1 cellular context compared by ENCODE assay signal in the genomic region with DNA sequence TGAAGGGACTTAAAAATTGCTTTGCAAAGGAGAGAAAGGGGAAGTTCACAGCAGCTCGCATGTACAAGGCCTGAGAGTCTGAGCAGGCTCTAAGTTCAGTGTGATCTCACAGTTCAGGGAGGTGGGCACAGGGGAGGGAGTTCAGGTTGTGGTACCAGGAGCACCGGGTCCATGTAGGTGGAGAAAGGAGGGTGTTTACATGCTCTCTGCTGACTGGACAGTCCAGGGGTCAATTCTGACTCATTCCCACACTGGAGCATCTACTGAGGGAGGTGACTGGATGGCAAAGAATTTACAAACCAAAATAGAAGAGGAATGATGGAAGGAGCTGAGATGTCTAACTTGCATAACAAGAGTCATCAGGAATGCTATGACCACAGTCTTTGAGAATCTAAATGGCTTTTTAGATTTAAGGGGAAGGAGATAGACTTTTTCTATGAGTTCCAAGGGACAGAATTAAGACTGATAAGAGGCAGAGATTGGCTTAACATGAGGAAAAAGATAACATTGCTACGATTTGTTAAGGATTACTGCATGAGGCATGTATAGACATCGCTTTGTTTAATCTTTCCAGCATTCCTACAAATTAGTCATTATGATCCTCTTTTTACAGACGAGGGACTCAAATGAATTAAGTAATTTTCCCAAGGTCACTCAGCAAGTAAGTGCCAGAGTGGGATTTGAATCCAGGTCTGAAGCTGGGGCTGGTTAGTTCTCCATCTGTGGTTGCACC.
TF ChIP-seq lines count a peak whose summit lies in the region.

No MANE protein-coding gene starts in this region.

TF ChIP-seq in HepG2, 621 proteins besides CTCF, POLR2A, EP300 and RAD21 (continued from another document and continues in another):
- TF ChIP-seq, protein P1, sequence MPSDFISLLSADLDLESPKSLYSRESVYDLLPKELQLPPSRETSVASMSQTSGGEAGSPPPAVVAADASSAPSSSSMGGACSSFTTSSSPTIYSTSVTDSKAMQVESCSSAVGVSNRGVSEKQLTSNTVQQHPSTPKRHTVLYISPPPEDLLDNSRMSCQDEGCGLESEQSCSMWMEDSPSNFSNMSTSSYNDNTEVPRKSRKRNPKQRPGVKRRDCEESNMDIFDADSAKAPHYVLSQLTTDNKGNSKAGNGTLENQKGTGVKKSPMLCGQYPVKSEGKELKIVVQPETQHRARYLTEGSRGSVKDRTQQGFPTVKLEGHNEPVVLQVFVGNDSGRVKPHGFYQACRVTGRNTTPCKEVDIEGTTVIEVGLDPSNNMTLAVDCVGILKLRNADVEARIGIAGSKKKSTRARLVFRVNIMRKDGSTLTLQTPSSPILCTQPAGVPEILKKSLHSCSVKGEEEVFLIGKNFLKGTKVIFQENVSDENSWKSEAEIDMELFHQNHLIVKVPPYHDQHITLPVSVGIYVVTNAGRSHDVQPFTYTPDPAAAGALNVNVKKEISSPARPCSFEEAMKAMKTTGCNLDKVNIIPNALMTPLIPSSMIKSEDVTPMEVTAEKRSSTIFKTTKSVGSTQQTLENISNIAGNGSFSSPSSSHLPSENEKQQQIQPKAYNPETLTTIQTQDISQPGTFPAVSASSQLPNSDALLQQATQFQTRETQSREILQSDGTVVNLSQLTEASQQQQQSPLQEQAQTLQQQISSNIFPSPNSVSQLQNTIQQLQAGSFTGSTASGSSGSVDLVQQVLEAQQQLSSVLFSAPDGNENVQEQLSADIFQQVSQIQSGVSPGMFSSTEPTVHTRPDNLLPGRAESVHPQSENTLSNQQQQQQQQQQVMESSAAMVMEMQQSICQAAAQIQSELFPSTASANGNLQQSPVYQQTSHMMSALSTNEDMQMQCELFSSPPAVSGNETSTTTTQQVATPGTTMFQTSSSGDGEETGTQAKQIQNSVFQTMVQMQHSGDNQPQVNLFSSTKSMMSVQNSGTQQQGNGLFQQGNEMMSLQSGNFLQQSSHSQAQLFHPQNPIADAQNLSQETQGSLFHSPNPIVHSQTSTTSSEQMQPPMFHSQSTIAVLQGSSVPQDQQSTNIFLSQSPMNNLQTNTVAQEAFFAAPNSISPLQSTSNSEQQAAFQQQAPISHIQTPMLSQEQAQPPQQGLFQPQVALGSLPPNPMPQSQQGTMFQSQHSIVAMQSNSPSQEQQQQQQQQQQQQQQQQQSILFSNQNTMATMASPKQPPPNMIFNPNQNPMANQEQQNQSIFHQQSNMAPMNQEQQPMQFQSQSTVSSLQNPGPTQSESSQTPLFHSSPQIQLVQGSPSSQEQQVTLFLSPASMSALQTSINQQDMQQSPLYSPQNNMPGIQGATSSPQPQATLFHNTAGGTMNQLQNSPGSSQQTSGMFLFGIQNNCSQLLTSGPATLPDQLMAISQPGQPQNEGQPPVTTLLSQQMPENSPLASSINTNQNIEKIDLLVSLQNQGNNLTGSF (CRISPR knock-in tag; IDR thresholded peaks at IDR 0.05): no peak
- TF ChIP-seq AGO1 (IDR thresholded peaks at IDR 0.05; ENCODE audit: low read depth, low read length, poor library complexity, severe bottlenecking) (no peak), SP2 (CRISPR knock-in tag; IDR thresholded peaks at IDR 0.05) (no peak), MAZ (IDR thresholded peaks at IDR 0.05; ENCODE audit: borderline replicate concordance, low read depth, low read length) (peak; percentile 41; the same call in 1 of the 2 replicates), MAZ (CRISPR knock-in tag; IDR thresholded peaks at IDR 0.05; ENCODE audit: low read depth) (0 out of 2 replicates have a peak, but pooled peaks have one; percentile 31), ZNF546 (CRISPR knock-in tag; conservative IDR thresholded peaks at IDR 0.05) (no peak), ZNF577 (CRISPR knock-in tag; IDR thresholded peaks at IDR 0.05; ENCODE audit: borderline replicate concordance, low read depth) (no peak), MED1 (CRISPR knock-in tag; IDR thresholded peaks at IDR 0.05) (peak; percentile 78), SCMH1 (CRISPR knock-in tag; IDR thresholded peaks at IDR 0.05; ENCODE audit: borderline replicate concordance) (no peak), MAF1 (CRISPR knock-in tag; IDR thresholded peaks at IDR 0.05; ENCODE audit: borderline replicate concordance) (no peak), TBX2 (CRISPR knock-in tag; IDR thresholded peaks at IDR 0.05; ENCODE audit: borderline replicate concordance) (no peak; the same call in 1 of the 2 replicates), SRSF4 (IDR thresholded peaks at IDR 0.05; ENCODE audit: low read depth, low read length, poor library complexity, severe bottlenecking) (no peak), HES4 (CRISPR knock-in tag; IDR thresholded peaks at IDR 0.05; ENCODE audit: borderline replicate concordance) (no peak), CEBPG (CRISPR knock-in tag; IDR thresholded peaks at IDR 0.05) (no peak), NPAS2 (CRISPR knock-in tag; IDR thresholded peaks at IDR 0.05; ENCODE audit: borderline replicate concordance) (no peak), HOXA3 (CRISPR knock-in tag; IDR thresholded peaks at IDR 0.05) (peak; percentile 51; the same call in 1 of the 2 replicates), GZF1 (CRISPR knock-in tag; IDR thresholded peaks at IDR 0.05) (no peak), MAFF (IDR thresholded peaks at IDR 0.05; ENCODE audit: low read depth, low read length) (peak; percentile 89), MYNN (CRISPR knock-in tag; IDR thresholded peaks at IDR 0.05; ENCODE audit: low read depth) (no peak), JDP2 (CRISPR knock-in tag; IDR thresholded peaks at IDR 0.05; ENCODE audit: borderline replicate concordance) (no peak), ZNF33B (CRISPR knock-in tag; IDR thresholded peaks at IDR 0.05) (no peak), NKX3-1 (CRISPR knock-in tag; IDR thresholded peaks at IDR 0.05) (no peak), POLR2AphosphoS5 (IDR thresholded peaks at IDR 0.05; ENCODE audit: low read depth, low read length) (peak; percentile 59), ZNF263 (CRISPR knock-in tag; IDR thresholded peaks at IDR 0.05) (peak; percentile 62; the same call in 1 of the 2 replicates), NFKB2 (CRISPR knock-in tag; IDR thresholded peaks at IDR 0.05; ENCODE audit: borderline replicate concordance) (no peak), KAT8 (CRISPR knock-in tag; IDR thresholded peaks at IDR 0.05) (peak; percentile 56; the same call in 1 of the 2 replicates), ZNF746 (CRISPR knock-in tag; IDR thresholded peaks at IDR 0.05) (no peak), ZEB1 (IDR thresholded peaks at IDR 0.05; ENCODE audit: insufficient replicate concordance, low read depth) (peak; percentile 38), NONO (IDR thresholded peaks at IDR 0.05) (no peak), NONO (CRISPR knock-in tag; conservative IDR thresholded peaks at IDR 0.05) (no peak), FIP1L1 (IDR thresholded peaks at IDR 0.05; ENCODE audit: borderline replicate concordance, insufficient read depth, low read depth, low read length) (no peak), ZNF225 (CRISPR knock-in tag; IDR thresholded peaks at IDR 0.05) (no peak), ZFP82 (CRISPR knock-in tag; IDR thresholded peaks at IDR 0.05; ENCODE audit: borderline replicate concordance) (no peak), ZNF644 (CRISPR knock-in tag; IDR thresholded peaks at IDR 0.05; ENCODE audit: low read depth) (no peak), SOX6 (IDR thresholded peaks at IDR 0.05) (no peak), SOX6 (CRISPR knock-in tag; IDR thresholded peaks at IDR 0.05) (peak; percentile 39; the same call in 1 of the 2 replicates), BORCS8-MEF2B (CRISPR knock-in tag; IDR thresholded peaks at IDR 0.05) (no peak), ZNF607 (CRISPR knock-in tag; IDR thresholded peaks at IDR 0.05; ENCODE audit: borderline replicate concordance) (no peak), RARG (CRISPR knock-in tag; IDR thresholded peaks at IDR 0.05; ENCODE audit: low read depth) (no peak), ZNF101 (CRISPR knock-in tag; IDR thresholded peaks at IDR 0.05; ENCODE audit: borderline replicate concordance, low read depth) (no peak)
- TF ChIP-seq, protein P2, sequence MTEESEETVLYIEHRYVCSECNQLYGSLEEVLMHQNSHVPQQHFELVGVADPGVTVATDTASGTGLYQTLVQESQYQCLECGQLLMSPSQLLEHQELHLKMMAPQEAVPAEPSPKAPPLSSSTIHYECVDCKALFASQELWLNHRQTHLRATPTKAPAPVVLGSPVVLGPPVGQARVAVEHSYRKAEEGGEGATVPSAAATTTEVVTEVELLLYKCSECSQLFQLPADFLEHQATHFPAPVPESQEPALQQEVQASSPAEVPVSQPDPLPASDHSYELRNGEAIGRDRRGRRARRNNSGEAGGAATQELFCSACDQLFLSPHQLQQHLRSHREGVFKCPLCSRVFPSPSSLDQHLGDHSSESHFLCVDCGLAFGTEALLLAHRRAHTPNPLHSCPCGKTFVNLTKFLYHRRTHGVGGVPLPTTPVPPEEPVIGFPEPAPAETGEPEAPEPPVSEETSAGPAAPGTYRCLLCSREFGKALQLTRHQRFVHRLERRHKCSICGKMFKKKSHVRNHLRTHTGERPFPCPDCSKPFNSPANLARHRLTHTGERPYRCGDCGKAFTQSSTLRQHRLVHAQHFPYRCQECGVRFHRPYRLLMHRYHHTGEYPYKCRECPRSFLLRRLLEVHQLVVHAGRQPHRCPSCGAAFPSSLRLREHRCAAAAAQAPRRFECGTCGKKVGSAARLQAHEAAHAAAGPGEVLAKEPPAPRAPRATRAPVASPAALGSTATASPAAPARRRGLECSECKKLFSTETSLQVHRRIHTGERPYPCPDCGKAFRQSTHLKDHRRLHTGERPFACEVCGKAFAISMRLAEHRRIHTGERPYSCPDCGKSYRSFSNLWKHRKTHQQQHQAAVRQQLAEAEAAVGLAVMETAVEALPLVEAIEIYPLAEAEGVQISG (CRISPR knock-in tag; IDR thresholded peaks at IDR 0.05): peak; percentile 36; the same call in 1 of the 2 replicates
- TF ChIP-seq, protein P3, sequence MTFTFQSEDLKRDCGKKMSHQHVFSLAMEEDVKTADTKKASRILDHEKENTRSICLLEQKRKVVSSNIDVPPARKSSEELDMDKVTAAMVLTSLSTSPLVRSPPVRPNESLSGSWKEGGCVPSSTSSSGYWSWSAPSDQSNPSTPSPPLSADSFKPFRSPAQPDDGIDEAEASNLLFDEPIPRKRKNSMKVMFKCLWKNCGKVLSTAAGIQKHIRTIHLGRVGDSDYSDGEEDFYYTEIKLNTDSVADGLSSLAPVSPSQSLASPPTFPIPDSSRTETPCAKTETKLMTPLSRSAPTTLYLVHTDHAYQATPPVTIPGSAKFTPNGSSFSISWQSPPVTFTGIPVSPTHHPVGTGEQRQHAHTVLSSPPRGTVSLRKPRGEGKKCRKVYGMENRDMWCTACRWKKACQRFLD (CRISPR knock-in tag; IDR thresholded peaks at IDR 0.05; ENCODE audit: borderline replicate concordance): no peak
- TF ChIP-seq, protein P4, sequence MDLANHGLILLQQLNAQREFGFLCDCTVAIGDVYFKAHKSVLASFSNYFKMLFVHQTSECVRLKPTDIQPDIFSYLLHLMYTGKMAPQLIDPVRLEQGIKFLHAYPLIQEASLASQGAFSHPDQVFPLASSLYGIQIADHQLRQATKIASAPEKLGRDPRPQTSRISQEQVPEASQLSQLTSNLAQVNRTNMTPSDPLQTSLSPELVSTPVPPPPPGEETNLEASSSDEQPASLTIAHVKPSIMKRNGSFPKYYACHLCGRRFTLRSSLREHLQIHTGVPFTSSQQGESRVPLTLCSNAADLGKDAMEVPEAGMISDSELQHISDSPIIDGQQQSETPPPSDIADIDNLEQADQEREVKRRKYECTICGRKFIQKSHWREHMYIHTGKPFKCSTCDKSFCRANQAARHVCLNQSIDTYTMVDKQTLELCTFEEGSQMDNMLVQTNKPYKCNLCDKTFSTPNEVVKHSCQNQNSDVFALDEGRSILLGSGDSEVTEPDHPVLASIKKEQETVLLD (CRISPR knock-in tag; IDR thresholded peaks at IDR 0.05; ENCODE audit: low read depth): no peak
- TF ChIP-seq, protein P5, sequence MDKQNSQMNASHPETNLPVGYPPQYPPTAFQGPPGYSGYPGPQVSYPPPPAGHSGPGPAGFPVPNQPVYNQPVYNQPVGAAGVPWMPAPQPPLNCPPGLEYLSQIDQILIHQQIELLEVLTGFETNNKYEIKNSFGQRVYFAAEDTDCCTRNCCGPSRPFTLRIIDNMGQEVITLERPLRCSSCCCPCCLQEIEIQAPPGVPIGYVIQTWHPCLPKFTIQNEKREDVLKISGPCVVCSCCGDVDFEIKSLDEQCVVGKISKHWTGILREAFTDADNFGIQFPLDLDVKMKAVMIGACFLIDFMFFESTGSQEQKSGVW (CRISPR knock-in tag; IDR thresholded peaks at IDR 0.05; ENCODE audit: borderline replicate concordance): no peak
- TF ChIP-seq, protein P6, sequence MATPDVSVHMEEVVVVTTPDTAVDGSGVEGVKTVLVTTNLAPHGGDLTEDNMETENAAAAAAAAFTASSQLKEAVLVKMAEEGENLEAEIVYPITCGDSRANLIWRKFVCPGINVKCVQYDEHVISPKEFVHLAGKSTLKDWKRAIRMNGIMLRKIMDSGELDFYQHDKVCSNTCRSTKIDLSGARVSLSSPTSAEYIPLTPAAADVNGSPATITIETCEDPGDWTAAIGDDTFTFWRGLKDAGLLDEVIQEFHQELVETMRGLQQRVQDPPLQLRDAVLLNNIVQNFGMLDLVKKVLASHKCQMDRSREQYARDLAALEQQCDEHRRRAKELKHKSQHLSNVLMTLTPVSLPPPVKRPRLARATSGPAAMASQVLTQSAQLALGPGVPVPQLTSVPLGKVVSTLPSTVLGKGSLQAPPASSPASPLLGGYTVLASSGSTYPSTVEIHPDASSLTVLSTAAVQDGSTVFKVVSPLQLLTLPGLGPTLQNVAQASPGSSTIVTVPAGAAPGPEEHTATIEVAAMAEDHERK (CRISPR knock-in tag; IDR thresholded peaks at IDR 0.05; ENCODE audit: low read depth): no peak
- TF ChIP-seq, protein P7, sequence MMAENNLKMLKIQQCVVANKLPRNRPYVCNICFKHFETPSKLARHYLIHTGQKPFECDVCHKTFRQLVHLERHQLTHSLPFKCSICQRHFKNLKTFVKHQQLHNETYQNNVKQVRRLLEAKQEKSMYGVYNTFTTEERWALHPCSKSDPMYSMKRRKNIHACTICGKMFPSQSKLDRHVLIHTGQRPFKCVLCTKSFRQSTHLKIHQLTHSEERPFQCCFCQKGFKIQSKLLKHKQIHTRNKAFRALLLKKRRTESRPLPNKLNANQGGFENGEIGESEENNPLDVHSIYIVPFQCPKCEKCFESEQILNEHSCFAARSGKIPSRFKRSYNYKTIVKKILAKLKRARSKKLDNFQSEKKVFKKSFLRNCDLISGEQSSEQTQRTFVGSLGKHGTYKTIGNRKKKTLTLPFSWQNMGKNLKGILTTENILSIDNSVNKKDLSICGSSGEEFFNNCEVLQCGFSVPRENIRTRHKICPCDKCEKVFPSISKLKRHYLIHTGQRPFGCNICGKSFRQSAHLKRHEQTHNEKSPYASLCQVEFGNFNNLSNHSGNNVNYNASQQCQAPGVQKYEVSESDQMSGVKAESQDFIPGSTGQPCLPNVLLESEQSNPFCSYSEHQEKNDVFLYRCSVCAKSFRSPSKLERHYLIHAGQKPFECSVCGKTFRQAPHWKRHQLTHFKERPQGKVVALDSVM (CRISPR knock-in tag; IDR thresholded peaks at IDR 0.05): no peak
- TF ChIP-seq, protein P8, sequence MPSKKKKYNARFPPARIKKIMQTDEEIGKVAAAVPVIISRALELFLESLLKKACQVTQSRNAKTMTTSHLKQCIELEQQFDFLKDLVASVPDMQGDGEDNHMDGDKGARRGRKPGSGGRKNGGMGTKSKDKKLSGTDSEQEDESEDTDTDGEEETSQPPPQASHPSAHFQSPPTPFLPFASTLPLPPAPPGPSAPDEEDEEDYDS (CRISPR knock-in tag; IDR thresholded peaks at IDR 0.05): peak; percentile 73
- TF ChIP-seq, protein P9, sequence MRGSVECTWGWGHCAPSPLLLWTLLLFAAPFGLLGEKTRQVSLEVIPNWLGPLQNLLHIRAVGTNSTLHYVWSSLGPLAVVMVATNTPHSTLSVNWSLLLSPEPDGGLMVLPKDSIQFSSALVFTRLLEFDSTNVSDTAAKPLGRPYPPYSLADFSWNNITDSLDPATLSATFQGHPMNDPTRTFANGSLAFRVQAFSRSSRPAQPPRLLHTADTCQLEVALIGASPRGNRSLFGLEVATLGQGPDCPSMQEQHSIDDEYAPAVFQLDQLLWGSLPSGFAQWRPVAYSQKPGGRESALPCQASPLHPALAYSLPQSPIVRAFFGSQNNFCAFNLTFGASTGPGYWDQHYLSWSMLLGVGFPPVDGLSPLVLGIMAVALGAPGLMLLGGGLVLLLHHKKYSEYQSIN (CRISPR knock-in tag; IDR thresholded peaks at IDR 0.05; ENCODE audit: borderline replicate concordance): no peak
